In genomic region chr10:132410056-132410778, GRCh38 we compare ENCODE assay signal across 17 cellular contexts. TPM values are rescaled to one million over a fixed set of nuclear protein-coding genes. Genes with fewer than 3 reads are reported as not detected.
DNase-seq lines count a peak whose midpoint lies in the region; ATAC-seq, FAIRE-seq and TF ChIP-seq lines count a peak whose summit lies in the region.
"Had no signal": no experiment of that assay in that cellular context is flagged by ENCODE, and none has a peak within 500 bp of the region (broad histone marks: within the 10 kb centered on the region; RNA-seq: fewer than 3 reads in every experiment).

No MANE protein-coding gene starts in this region.

- H3K79me2 ChIP-seq in GM23338 (replicated peaks; ENCODE audit: insufficient read depth) = no peaks in the 10 kb centered on the region

- peaks cover 40% of the 10 kb centered on the region for H3K79me1 ChIP-seq in mesenchymal stem cell (replicated peaks; ENCODE audit: low read length, poor library complexity, severe bottlenecking)

- H3K4me2 ChIP-seq in GM23338 (no peak overlapping the region), mesenchymal stem cell (ENCODE audit: low read length, poor library complexity, severe bottlenecking) (no peak overlapping the region)

- H4K8ac ChIP-seq in mesenchymal stem cell (ENCODE audit: low read length) = peak overlapping the region; percentile 98

- H3K9me3 ChIP-seq in mesenchymal stem cell (ENCODE audit: control insufficient read depth, low read length) = no peaks in the 10 kb centered on the region
- H3K9me3 ChIP-seq: ovary had no signal

- H3K4me1 ChIP-seq in GM23338 (ENCODE audit: insufficient read depth) (peaks cover 25% of the 10 kb centered on the region; the same call in 1 of the 2 replicates), mesenchymal stem cell (ENCODE audit: control insufficient read depth, insufficient read depth, low read depth, low read length) (peaks cover 67% of the 10 kb centered on the region)

- peak overlapping the region; percentile 91 to 92 for H3K18ac ChIP-seq in mesenchymal stem cell (ENCODE audit: low read depth in 1 of 2, low read length in 2 of 2)

- no peaks in the 10 kb centered on the region for H4K20me1 ChIP-seq in GM23338 (replicated peaks; ENCODE audit: insufficient read depth)

- H3K27me3 ChIP-seq in GM23338 (ENCODE audit: insufficient read depth) (no peaks in the 10 kb centered on the region), mesenchymal stem cell (ENCODE audit: control insufficient read depth in 1 of 2, insufficient read depth in 1 of 2, low read length in 2 of 2) (no peaks in the 10 kb centered on the region)
- H3K27me3 ChIP-seq: ovary had no signal

- H2BK120ac ChIP-seq in mesenchymal stem cell (ENCODE audit: low read depth, low read length) = no peak overlapping the region

- POLR2A ChIA-PET in activated CD4-positive, alpha-beta T cell treated with anti-CD3 and anti-CD28 coated beads for 36 hours (lab: Charles Lee) = no interaction called here

- no peak overlapping the region for H2AK5ac ChIP-seq in mesenchymal stem cell (ENCODE audit: low read length, severe bottlenecking)

- intact Hi-C loops in activated CD4-positive, alpha-beta T cell treated with anti-CD3 and anti-CD28 coated beads for 36 hours (cut with DNase I, micrococcal nuclease) = loop anchor here in 1 of 2 experiments (5.0 kb wide), 1 partner anchor 37 kb away; no protein-coding TSS in a partner anchor

- peak overlapping the region; percentile 17 to 81 for H2BK12ac ChIP-seq in mesenchymal stem cell (ENCODE audit: low read length in 2 of 2)

- H3K27ac Mint-ChIP-seq in GM23338 = peak overlapping the region; percentile 93
- H3K27ac Mint-ChIP-seq in stimulated activated memory B cell treated with anti-CD40 and anti-IgM and Interleukin-4, amounts not matched to agents 10 μg/mL and 1 μg/mL and 100 μg/mL, for 72 hours = peak overlapping the region; percentile 64
- H3K27ac Mint-ChIP-seq in activated CD4-positive, alpha-beta T cell treated with anti-CD3 and anti-CD28 coated beads for 36 hours = no peak overlapping the region
- no peak overlapping the region for H3K27ac Mint-ChIP-seq in activated naive CD8-positive, alpha-beta T cell treated with anti-CD3 and anti-CD28 coated beads for 36 hours
- H3K27ac Mint-ChIP-seq: activated B cell treated with CpG ODN at 0.5 μM for 24 hours had no signal

- no peak overlapping the region for H2BK5ac ChIP-seq in mesenchymal stem cell (ENCODE audit: low read depth, low read length, poor library complexity, severe bottlenecking)

- H4K91ac ChIP-seq in mesenchymal stem cell (ENCODE audit: low read length) = peak overlapping the region; percentile 98

- DNase-seq in GM23338 (ENCODE audit: low spot score) (no peak), mesenchymal stem cell (no peak), RCC 7860 (ENCODE audit: low spot score) (no peak), NCI-H774 (lab: John Stamatoyannopoulos, UW) (no peak)
- DNase-seq in activated CD4-positive, alpha-beta T cell treated with anti-CD3 and anti-CD28 coated beads for 36 hours = no peak
- no peak for DNase-seq in activated naive CD8-positive, alpha-beta T cell treated with anti-CD3 and anti-CD28 coated beads for 36 hours
- DNase-seq: activated B cell treated with CpG ODN at 0.5 μM for 24 hours; activated gamma-delta T cell; DMS 273 treated with DMSO at 0.1 percent for 48 hours; effector CD4-positive, alpha-beta T cell; Kasumi-1; NCI-H1436 treated with DMSO at 0.1 percent for 48 hours; NCI-H526; ovary had no signal

- no peak for TF ChIP-seq CTCF in GM23338 (conservative IDR thresholded peaks at IDR 0.05; ENCODE audit: low read depth in 2 of 2)

- no peak overlapping the region for H2AFZ ChIP-seq in GM23338
- no peak overlapping the region for H2AFZ ChIP-seq in mesenchymal stem cell (ENCODE audit: low read depth, low read length)

- no peaks in the 10 kb centered on the region for H3K9me2 ChIP-seq in GM23338 (ENCODE audit: insufficient read depth)

- H3K14ac ChIP-seq in mesenchymal stem cell (ENCODE audit: low read length in 2 of 2) = peak overlapping the region in 1 of 2 experiments; percentile 37

- no peak for ATAC-seq in GM23338
- ATAC-seq in stimulated activated memory B cell treated with anti-CD40 and anti-IgM and Interleukin-4, amounts not matched to agents 10 μg/mL and 1 μg/mL and 100 μg/mL, for 72 hours = no peak
- ATAC-seq in activated CD4-positive, alpha-beta T cell treated with anti-CD3 and anti-CD28 coated beads for 36 hours = no peak

- H3K4me1 Mint-ChIP-seq in GM23338 = peaks cover 49% of the 10 kb centered on the region
- H3K4me1 Mint-ChIP-seq in stimulated activated memory B cell treated with anti-CD40 and anti-IgM and Interleukin-4, amounts not matched to agents 10 μg/mL and 1 μg/mL and 100 μg/mL, for 72 hours = peaks cover 54% of the 10 kb centered on the region
- peaks cover 6% of the 10 kb centered on the region for H3K4me1 Mint-ChIP-seq in activated CD4-positive, alpha-beta T cell treated with anti-CD3 and anti-CD28 coated beads for 36 hours
- peaks cover 5% of the 10 kb centered on the region for H3K4me1 Mint-ChIP-seq in activated naive CD8-positive, alpha-beta T cell treated with anti-CD3 and anti-CD28 coated beads for 36 hours

- CTCF ChIA-PET in activated CD4-positive, alpha-beta T cell treated with anti-CD3 and anti-CD28 coated beads for 36 hours (lab: Charles Lee) = no interaction called here

- H3K36me3 Mint-ChIP-seq in GM23338 (ENCODE audit: low read depth) = peaks cover 11% of the 10 kb centered on the region
- peaks cover 25% of the 10 kb centered on the region for H3K36me3 Mint-ChIP-seq in stimulated activated memory B cell treated with anti-CD40 and anti-IgM and Interleukin-4, amounts not matched to agents 10 μg/mL and 1 μg/mL and 100 μg/mL, for 72 hours
- H3K36me3 Mint-ChIP-seq in activated CD4-positive, alpha-beta T cell treated with anti-CD3 and anti-CD28 coated beads for 36 hours (ENCODE audit: low read depth) = peaks cover 6% of the 10 kb centered on the region
- H3K36me3 Mint-ChIP-seq in activated naive CD8-positive, alpha-beta T cell treated with anti-CD3 and anti-CD28 coated beads for 36 hours = no peaks in the 10 kb centered on the region

- H3F3A ChIP-seq in GM23338 (replicated peaks; ENCODE audit: low read depth) = 0 out of 2 replicates have a peak, but pooled peaks cover 6% of the 10 kb centered on the region

- H3K4me3 ChIP-seq in GM23338 (no peak overlapping the region), mesenchymal stem cell (ENCODE audit: insufficient read depth in 1 of 2, low read depth in 1 of 2, low read length in 2 of 2) (no peak overlapping the region)
- H3K4me3 ChIP-seq: ovary had no signal

- peak overlapping the region; percentile 97 for H2BK15ac ChIP-seq in mesenchymal stem cell (ENCODE audit: low read depth, poor library complexity, severe bottlenecking)

- WGBS in mesenchymal stem cell = 93% methylated on average over 27 of the region's 28 CpGs

- H3K4me3 Mint-ChIP-seq in GM23338 = peak overlapping the region; percentile 23; the same call in 2 of the 3 replicates
- no peak overlapping the region for H3K4me3 Mint-ChIP-seq in stimulated activated memory B cell treated with anti-CD40 and anti-IgM and Interleukin-4, amounts not matched to agents 10 μg/mL and 1 μg/mL and 100 μg/mL, for 72 hours
- H3K4me3 Mint-ChIP-seq in activated CD4-positive, alpha-beta T cell treated with anti-CD3 and anti-CD28 coated beads for 36 hours = no peak overlapping the region
- no peak overlapping the region for H3K4me3 Mint-ChIP-seq in activated naive CD8-positive, alpha-beta T cell treated with anti-CD3 and anti-CD28 coated beads for 36 hours
- H3K4me3 Mint-ChIP-seq: activated B cell treated with CpG ODN at 0.5 μM for 24 hours had no signal

- peak overlapping the region in 1 of 2 experiments; percentile 91 for H3K4ac ChIP-seq in mesenchymal stem cell (ENCODE audit: low read depth in 1 of 2, low read length in 2 of 2)

- peak overlapping the region in 1 of 2 experiments; percentile 23 for H3K23ac ChIP-seq in mesenchymal stem cell (ENCODE audit: low read length in 2 of 2)

- no peak overlapping the region for H3K9ac ChIP-seq in mesenchymal stem cell (ENCODE audit: low read length)

- H3K27ac ChIP-seq in GM23338 (ENCODE audit: low read depth) (no peak overlapping the region), angular gyrus (ENCODE audit: low read depth, low read length) (peak overlapping the region; percentile 48), mesenchymal stem cell (ENCODE audit: low read length, poor library complexity, severe bottlenecking) (no peak overlapping the region)

- H3K36me3 ChIP-seq in GM23338 (ENCODE audit: insufficient read depth) = no peaks in the 10 kb centered on the region
- H3K36me3 ChIP-seq in mesenchymal stem cell (ENCODE audit: control insufficient read depth in 1 of 2, insufficient read depth in 2 of 2, low read depth in 1 of 2, low read length in 2 of 2) = peaks cover 13 to 60% of the 10 kb centered on the region in 2 experiments
- H3K36me3 ChIP-seq: ovary had no signal

- H3K27me3 Mint-ChIP-seq in GM23338 (ENCODE audit: insufficient read depth, low read depth, poor library complexity) = peaks cover 22% of the 10 kb centered on the region
- no peaks in the 10 kb centered on the region for H3K27me3 Mint-ChIP-seq in stimulated activated memory B cell treated with anti-CD40 and anti-IgM and Interleukin-4, amounts not matched to agents 10 μg/mL and 1 μg/mL and 100 μg/mL, for 72 hours
- no peaks in the 10 kb centered on the region for H3K27me3 Mint-ChIP-seq in activated CD4-positive, alpha-beta T cell treated with anti-CD3 and anti-CD28 coated beads for 36 hours
- no peaks in the 10 kb centered on the region for H3K27me3 Mint-ChIP-seq in activated naive CD8-positive, alpha-beta T cell treated with anti-CD3 and anti-CD28 coated beads for 36 hours
- H3K27me3 Mint-ChIP-seq: activated B cell treated with CpG ODN at 0.5 μM for 24 hours, brain had no signal

- H3K9me3 Mint-ChIP-seq in GM23338 = peaks cover 2% of the 10 kb centered on the region; the same call in 1 of the 3 replicates
- H3K9me3 Mint-ChIP-seq in stimulated activated memory B cell treated with anti-CD40 and anti-IgM and Interleukin-4, amounts not matched to agents 10 μg/mL and 1 μg/mL and 100 μg/mL, for 72 hours = no peaks in the 10 kb centered on the region
- no peaks in the 10 kb centered on the region for H3K9me3 Mint-ChIP-seq in activated CD4-positive, alpha-beta T cell treated with anti-CD3 and anti-CD28 coated beads for 36 hours (ENCODE audit: low read depth)
- H3K9me3 Mint-ChIP-seq in activated naive CD8-positive, alpha-beta T cell treated with anti-CD3 and anti-CD28 coated beads for 36 hours = no peaks in the 10 kb centered on the region
- H3K9me3 Mint-ChIP-seq: activated B cell treated with CpG ODN at 0.5 μM for 24 hours, brain had no signal

- no peak for FAIRE-seq in RCC 7860 (lab: Jason Lieb, UNC)

TF ChIP-seq in GM23338, 12 proteins besides CTCF, POLR2A, EP300 and RAD21 (continues in another document):
- TF ChIP-seq NANOG (IDR thresholded peaks at IDR 0.05; ENCODE audit: borderline replicate concordance) (no peak), ZNF331 (CRISPR knock-in tag; IDR thresholded peaks at IDR 0.05; ENCODE audit: low read depth) (no peak)

RNA-seq across cellular contexts. Expression of gene PWWP2B, which starts 13.2 kb away (rescaled TPM):
- total RNA-seq in GM23338 (2014; rRNA removed; shearing (Covaris generic)) = 8.6 and 12.8 TPM in 2 replicates
- 2.2 and 2.3 TPM in 2 replicates for polyA plus RNA-seq in GM23338 (2016; fragmentation: Nextera tagmentation; extraction: Ambion mirVana)
- polyA plus RNA-seq in mesenchymal stem cell (2013, experiment 1 of 2) = 9.8 TPM
- 9.5 TPM for polyA plus RNA-seq in mesenchymal stem cell (2013, experiment 2 of 2)
- total RNA-seq in activated CD4-positive, alpha-beta T cell treated with anti-CD3 and anti-CD28 coated beads for 36 hours = 1 to 10 TPM; 2.4 to 2.9 TPM
- 1 to 10 TPM; 2.9 to 3.1 TPM for total RNA-seq in activated naive CD8-positive, alpha-beta T cell treated with anti-CD3 and anti-CD28 coated beads for 36 hours

Comparison
In these comparisons a context has a peak if more than half of its experiments do, and no peak if none do; other contexts are left out.
1. H3K27ac Mint-ChIP-seq: peak in GM23338 (single experiment) and stimulated activated memory B cell treated with anti-CD40 and anti-IgM and Interleukin-4, amounts not matched to agents 10 μg/mL and 1 μg/mL and 100 μg/mL, for 72 hours (single experiment); none in activated CD4-positive, alpha-beta T cell treated with anti-CD3 and anti-CD28 coated beads for 36 hours (single experiment) and activated naive CD8-positive, alpha-beta T cell treated with anti-CD3 and anti-CD28 coated beads for 36 hours (single experiment).